9 cellular contexts compared by ENCODE assay signal in genomic region chr17:73595068-73595865, GRCh38. TPM values are rescaled to one million over a fixed set of nuclear protein-coding genes. Genes with fewer than 3 reads are reported as not detected.
DNase-seq lines count a peak whose midpoint lies in the region; ATAC-seq and TF ChIP-seq lines count a peak whose summit lies in the region.
"Had no signal": no experiment of that assay in that cellular context is flagged by ENCODE, and none has a peak within 500 bp of the region (broad histone marks: within the 10 kb centered on the region; RNA-seq: fewer than 3 reads in every experiment).

No MANE protein-coding gene starts in this region.

- H3K79me1 ChIP-seq in mesenchymal stem cell (replicated peaks; ENCODE audit: low read length, poor library complexity, severe bottlenecking), result no peaks in the 10 kb centered on the region

- no peaks in the 10 kb centered on the region for H4K20me1 ChIP-seq in Karpas-422 (ENCODE audit: insufficient read depth, low read depth, low read length)

- no peak overlapping the region for H2BK120ac ChIP-seq in mesenchymal stem cell (ENCODE audit: low read depth, low read length)

- H3K4me2 ChIP-seq in Karpas-422 (ENCODE audit: low read depth, low read length, poor library complexity, severe bottlenecking), result no peak overlapping the region
- no peak overlapping the region for H3K4me2 ChIP-seq in mesenchymal stem cell (ENCODE audit: low read length, poor library complexity, severe bottlenecking)

- H3K79me2 ChIP-seq in Karpas-422 (ENCODE audit: low read length), result no peaks in the 10 kb centered on the region

- ATAC-seq in GM19455 (IDR thresholded peaks at IDR 0.05; ENCODE audit: unreplicated experiment) (no peak), GM19395 (IDR thresholded peaks at IDR 0.05; ENCODE audit: unreplicated experiment) (no peak), HG02623 (IDR thresholded peaks at IDR 0.05; ENCODE audit: unreplicated experiment) (no peak), GM21526 (IDR thresholded peaks at IDR 0.05; ENCODE audit: low FRiP score, unreplicated experiment) (no peak)

- H3K9ac ChIP-seq in Karpas-422 (ENCODE audit: low read length), result no peak overlapping the region
- H3K9ac ChIP-seq in mesenchymal stem cell (ENCODE audit: low read length), result no peak overlapping the region

- TF ChIP-seq CTCF in astrocyte of the cerebellum (IDR thresholded peaks at IDR 0.05; ENCODE audit: low read depth, low read length, missing control alignments), result peak; percentile 33

- no peak overlapping the region for H4K91ac ChIP-seq in mesenchymal stem cell (ENCODE audit: low read length)

- no peak overlapping the region for H2AFZ ChIP-seq in Karpas-422 (ENCODE audit: low read length)
- no peak overlapping the region for H2AFZ ChIP-seq in mesenchymal stem cell (ENCODE audit: low read depth, low read length)

- H3K23ac ChIP-seq in mesenchymal stem cell (ENCODE audit: low read length in 2 of 2), result no peak overlapping the region

- in situ Hi-C loops in astrocyte of the cerebellum (cut with HindIII; ENCODE audit: low sequenced_read_pairs), result no loop called here

- H3K14ac ChIP-seq in mesenchymal stem cell (ENCODE audit: low read length in 2 of 2), result no peak overlapping the region

- H3K27ac ChIP-seq in Karpas-422 (ENCODE audit: low read length), result no peak overlapping the region
- no peak overlapping the region for H3K27ac ChIP-seq in mesenchymal stem cell (ENCODE audit: low read length, poor library complexity, severe bottlenecking)
- H3K27ac ChIP-seq: SK-N-MC had no signal

- no peaks in the 10 kb centered on the region for H3K9me2 ChIP-seq in Karpas-422 (replicated peaks; ENCODE audit: insufficient read depth, low read length)

- H2BK5ac ChIP-seq in mesenchymal stem cell (ENCODE audit: low read depth, low read length, poor library complexity, severe bottlenecking), result no peak overlapping the region

- no peaks in the 10 kb centered on the region for H3K9me3 ChIP-seq in Karpas-422 (ENCODE audit: low read length)
- no peaks in the 10 kb centered on the region for H3K9me3 ChIP-seq in mesenchymal stem cell (ENCODE audit: control insufficient read depth, low read length)

- 71% methylated on average over 11 of the region's 12 CpGs for WGBS in mesenchymal stem cell

- no peak overlapping the region for H3K18ac ChIP-seq in mesenchymal stem cell (ENCODE audit: low read depth in 1 of 2, low read length in 2 of 2)

- H3K4me3 ChIP-seq in Karpas-422 (ENCODE audit: low read length) (no peak overlapping the region), astrocyte of the cerebellum (ENCODE audit: low read depth, low read length) (no peak overlapping the region), mesenchymal stem cell (ENCODE audit: insufficient read depth in 1 of 2, low read depth in 1 of 2, low read length in 2 of 2) (no peak overlapping the region)
- H3K4me3 ChIP-seq: SK-N-MC had no signal

- no peaks in the 10 kb centered on the region for H3K27me3 ChIP-seq in Karpas-422 (ENCODE audit: low read length)
- H3K27me3 ChIP-seq in mesenchymal stem cell (ENCODE audit: control insufficient read depth in 1 of 2, insufficient read depth in 1 of 2, low read length in 2 of 2), result peaks cover 0 to 73% of the 10 kb centered on the region in 2 experiments

- no peaks in the 10 kb centered on the region for H3K36me3 ChIP-seq in Karpas-422 (ENCODE audit: insufficient read depth, low read length)
- H3K36me3 ChIP-seq in mesenchymal stem cell (ENCODE audit: control insufficient read depth in 1 of 2, insufficient read depth in 2 of 2, low read depth in 1 of 2, low read length in 2 of 2), result no peaks in the 10 kb centered on the region

- H2BK12ac ChIP-seq in mesenchymal stem cell (ENCODE audit: low read length in 2 of 2), result no peak overlapping the region

- DNase-seq in GM04504 (ENCODE audit: low read depth) (peak; percentile 31), Karpas-422 (peak; percentile 66), astrocyte of the cerebellum (ENCODE audit: low read depth) (no peak), mesenchymal stem cell (peak; percentile 64)

- peaks cover 3% of the 10 kb centered on the region; the same call in 1 of the 2 replicates for H3K4me1 ChIP-seq in Karpas-422 (ENCODE audit: low read length)
- H3K4me1 ChIP-seq in mesenchymal stem cell (ENCODE audit: control insufficient read depth, insufficient read depth, low read depth, low read length), result no peaks in the 10 kb centered on the region

- no peak overlapping the region for H4K8ac ChIP-seq in mesenchymal stem cell (ENCODE audit: low read length)

- no peak overlapping the region for H2AK5ac ChIP-seq in mesenchymal stem cell (ENCODE audit: low read length, severe bottlenecking)

- no peak overlapping the region for H3K4ac ChIP-seq in mesenchymal stem cell (ENCODE audit: low read depth in 1 of 2, low read length in 2 of 2)

- H2BK15ac ChIP-seq in mesenchymal stem cell (ENCODE audit: low read depth, poor library complexity, severe bottlenecking), result no peak overlapping the region

RNA-seq across cellular contexts. Expression of gene SDK2, which starts 49.0 kb away (rescaled TPM):
- total RNA-seq in Karpas-422 (2014; rRNA removed; shearing (Covaris generic); ENCODE audit: low replicate concordance), result not detected in 2 replicates
- polyA plus RNA-seq in mesenchymal stem cell (2013, experiment 1 of 2), result 1.3 TPM
- polyA plus RNA-seq in mesenchymal stem cell (2013, experiment 2 of 2), result 0.86 TPM
